ENCODE assay signal across 8 cellular contexts in the genomic region with DNA sequence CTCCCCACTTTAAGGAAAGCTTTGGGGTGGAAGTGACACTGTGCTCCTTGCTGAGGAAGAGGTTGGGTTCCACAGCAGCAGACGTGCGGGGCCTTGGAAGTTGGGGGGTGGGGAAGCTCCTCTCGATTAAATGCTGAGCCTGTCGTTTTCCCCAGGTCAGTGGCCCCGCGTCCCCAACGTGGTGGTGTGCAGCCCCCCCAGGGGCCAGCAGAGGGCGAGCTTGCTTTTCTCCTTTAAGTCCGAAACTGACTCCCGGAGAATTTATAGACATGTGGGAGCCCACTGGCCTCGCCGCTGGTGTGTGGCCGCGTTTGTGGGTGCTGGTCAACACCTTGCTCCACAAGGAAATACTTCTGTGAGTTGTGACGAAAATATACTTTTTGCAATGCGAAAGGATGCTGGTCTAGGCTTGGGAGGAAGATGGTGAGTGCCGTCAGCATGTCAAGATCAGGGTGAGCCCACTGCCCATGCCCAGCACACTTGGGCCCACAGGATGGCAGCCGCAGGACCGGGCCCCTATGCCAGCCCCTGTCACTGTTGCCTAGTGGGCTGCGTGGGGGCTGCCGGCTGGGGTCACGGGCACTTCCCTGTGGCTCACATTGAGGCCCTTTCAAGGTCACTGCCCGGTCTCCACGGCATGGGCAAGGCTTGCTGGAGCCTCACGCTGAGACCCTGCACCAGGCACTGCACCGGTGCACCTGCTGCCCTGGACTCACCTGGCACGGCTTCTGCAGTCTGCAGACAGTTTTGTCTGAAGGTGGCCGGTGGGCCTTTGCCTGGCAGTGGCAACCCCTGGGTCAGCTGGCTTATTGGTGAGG. TPM values are rescaled to one million over a fixed set of nuclear protein-coding genes. Genes with fewer than 3 reads are reported as not detected.
DNase-seq lines count a peak whose midpoint lies in the region; ATAC-seq and TF ChIP-seq lines count a peak whose summit lies in the region.

No MANE protein-coding gene starts in this region.

- no peaks in the 10 kb centered on the region for H3K36me3 ChIP-seq in MM.1S (replicated peaks; ENCODE audit: insufficient read depth, low read length)
- peaks cover 12 to 55% of the 10 kb centered on the region in 2 donors for H3K36me3 ChIP-seq in neuronal stem cell (replicated peaks in 1 of 2; ENCODE audit: control insufficient read depth in 2 of 2, insufficient read depth in 2 of 2, low read length in 2 of 2)

- H2BK12ac ChIP-seq in neuronal stem cell (ENCODE audit: low read length), result no peak overlapping the region

- H3K9me3 ChIP-seq in MM.1S (replicated peaks; ENCODE audit: insufficient read depth, low read length) (no peaks in the 10 kb centered on the region), neuronal stem cell (replicated peaks in 1 of 2; ENCODE audit: control insufficient read depth in 2 of 2, insufficient read depth in 1 of 2, low read depth in 1 of 2, low read length in 2 of 2) (no peaks in the 10 kb centered on the region)

- H3K36me3 Mint-ChIP-seq in activated T-helper 17 cell treated with anti-CD3 and anti-CD28 coated beads, Interleukin-2, amount 50 U/mL, for 72 hours (ENCODE audit: low read depth), result no peaks in the 10 kb centered on the region

- ATAC-seq in activated T-helper 17 cell treated with anti-CD3 and anti-CD28 coated beads, Interleukin-2, amount 50 U/mL, for 72 hours (replicated peaks), result no peak

- H3K9me3 Mint-ChIP-seq in activated T-helper 17 cell treated with anti-CD3 and anti-CD28 coated beads, Interleukin-2, amount 50 U/mL, for 72 hours, result no peaks in the 10 kb centered on the region

- no peak overlapping the region for H3K9ac ChIP-seq in MM.1S (ENCODE audit: low read length)
- no peak overlapping the region for H3K9ac ChIP-seq in neuronal stem cell (ENCODE audit: low read depth, low read length, poor library complexity)

- no peak overlapping the region for H3K27ac Mint-ChIP-seq in activated T-helper 17 cell treated with anti-CD3 and anti-CD28 coated beads, Interleukin-2, amount 50 U/mL, for 72 hours

- peak; percentile 47 for TF ChIP-seq CTCF in MM.1S (IDR thresholded peaks at IDR 0.05; ENCODE audit: low read length)

- H2BK15ac ChIP-seq in neuronal stem cell (ENCODE audit: low read length), result no peak overlapping the region

- DNase-seq in NCI-H2171 treated with DMSO at 0.1 percent for 48 hours (lab: John Stamatoyannopoulos, UW) (peak; percentile 1), NCI-H2171 (lab: John Stamatoyannopoulos, UW) (no peak), MM.1S (no peak), fibroblast of gingiva (ENCODE audit: low read depth) (peak; percentile 34), neuronal stem cell (ENCODE audit: low spot score) (peak; percentile 63), OCI-M2 (lab: John Stamatoyannopoulos, UW; ENCODE audit: unreplicated experiment) (no peak)
- peak; percentile 76 for DNase-seq in activated CD8-positive, alpha-beta memory T cell treated with anti-CD3 and anti-CD28 coated beads for 24 hours

- H3K27me3 ChIP-seq in MM.1S (replicated peaks; ENCODE audit: insufficient read depth, low read length) (no peaks in the 10 kb centered on the region), neuronal stem cell (ENCODE audit: control insufficient read depth in 3 of 3, insufficient read depth in 3 of 3, low read depth in 1 of 3, low read length in 3 of 3) (no peaks in the 10 kb centered on the region)

- H3K27me3 Mint-ChIP-seq in activated T-helper 17 cell treated with anti-CD3 and anti-CD28 coated beads, Interleukin-2, amount 50 U/mL, for 72 hours, result no peaks in the 10 kb centered on the region

- H2AK5ac ChIP-seq in neuronal stem cell (ENCODE audit: low read depth, low read length), result no peak overlapping the region

- H3K79me1 ChIP-seq in neuronal stem cell (ENCODE audit: low read depth, low read length), result peaks cover 9% of the 10 kb centered on the region

- no peak overlapping the region for H3K14ac ChIP-seq in neuronal stem cell (ENCODE audit: low read length)

- H3K4me2 ChIP-seq in MM.1S (ENCODE audit: low read depth, low read length) (no peak overlapping the region), neuronal stem cell (ENCODE audit: insufficient read depth, low read length, poor library complexity, severe bottlenecking) (no peak overlapping the region)

- H2BK120ac ChIP-seq in neuronal stem cell (ENCODE audit: low read depth, low read length), result no peak overlapping the region

- H3K23ac ChIP-seq in neuronal stem cell (ENCODE audit: low read depth, low read length, poor library complexity), result peak overlapping the region; percentile 37

- peaks cover 5% of the 10 kb centered on the region for H3K4me1 Mint-ChIP-seq in activated T-helper 17 cell treated with anti-CD3 and anti-CD28 coated beads, Interleukin-2, amount 50 U/mL, for 72 hours

- no peaks in the 10 kb centered on the region for H3K79me2 ChIP-seq in MM.1S (ENCODE audit: low read length)

- no peak overlapping the region for H3K4me3 Mint-ChIP-seq in activated T-helper 17 cell treated with anti-CD3 and anti-CD28 coated beads, Interleukin-2, amount 50 U/mL, for 72 hours

- H4K91ac ChIP-seq in neuronal stem cell (ENCODE audit: low read depth, low read length, poor library complexity), result no peak overlapping the region

- no peak overlapping the region for H3K4me3 ChIP-seq in MM.1S (ENCODE audit: low read length)
- no peak overlapping the region for H3K4me3 ChIP-seq in neuronal stem cell (ENCODE audit: low read length in 2 of 2)

- H3F3A ChIP-seq in MM.1S (ENCODE audit: insufficient read depth, low read length), result no peaks in the 10 kb centered on the region

- H3K4me1 ChIP-seq in MM.1S (ENCODE audit: low read length) (no peaks in the 10 kb centered on the region; the same call in 1 of the 2 replicates), neuronal stem cell (ENCODE audit: control insufficient read depth in 2 of 2, insufficient read depth in 1 of 2, low read depth in 1 of 2, low read length in 2 of 2) (no peaks in the 10 kb centered on the region)

- peak overlapping the region; percentile 75 for H2BK5ac ChIP-seq in neuronal stem cell (ENCODE audit: low read length)

- H3K4ac ChIP-seq in neuronal stem cell (ENCODE audit: low read length), result no peak overlapping the region

- H2AFZ ChIP-seq in MM.1S (ENCODE audit: low read length) (no peak overlapping the region), neuronal stem cell (ENCODE audit: low read length) (no peak overlapping the region)

- H3K27ac ChIP-seq in MM.1S (ENCODE audit: low read length), result no peak overlapping the region
- H3K27ac ChIP-seq in neuronal stem cell (replicated peaks; ENCODE audit: low read length), result no peak overlapping the region

- H4K20me1 ChIP-seq in MM.1S (ENCODE audit: insufficient read depth, low read length), result no peaks in the 10 kb centered on the region

- WGBS in neuronal stem cell (ENCODE audit: extremely low coverage in 2 of 2, insufficient read length in 2 of 2, insufficient replicate concordance in 1 of 2), 2 donors, result no CpG with 5 or more reads among the region's 28 CpGs

- no peak overlapping the region for H4K8ac ChIP-seq in neuronal stem cell (ENCODE audit: low read depth, low read length)

- H3K9me2 ChIP-seq in MM.1S (replicated peaks; ENCODE audit: insufficient read depth, low read length), result no peaks in the 10 kb centered on the region

- no peak overlapping the region for H3K18ac ChIP-seq in neuronal stem cell (ENCODE audit: low read length)

RNA-seq across cellular contexts. Expression of a gene that starts 9.4 kb away (rescaled TPM):
- 8.6 TPM for polyA plus RNA-seq in neuronal stem cell (2013, experiment 1 of 2)
- 8.7 TPM for polyA plus RNA-seq in neuronal stem cell (2013, experiment 2 of 2)
- 10 to 100 TPM; 15.8 to 22.3 TPM for total RNA-seq in activated T-helper 17 cell treated with anti-CD3 and anti-CD28 coated beads, Interleukin-2, amount 50 U/mL, for 72 hours

RNA-seq across cellular contexts. Expression of a gene that starts 49.9 kb away (rescaled TPM):
- polyA plus RNA-seq in neuronal stem cell (2013, experiment 1 of 2), result not detected
- polyA plus RNA-seq in neuronal stem cell (2013, experiment 2 of 2), result not detected
- total RNA-seq in activated T-helper 17 cell treated with anti-CD3 and anti-CD28 coated beads, Interleukin-2, amount 50 U/mL, for 72 hours, result not detected

Comparison
In these comparisons a context has a peak if more than half of its experiments do, and no peak if none do; other contexts are left out.
1. DNase-seq: peak in NCI-H2171 treated with DMSO at 0.1 percent for 48 hours (single experiment), activated CD8-positive, alpha-beta memory T cell treated with anti-CD3 and anti-CD28 coated beads for 24 hours (single experiment), fibroblast of gingiva (single experiment) and neuronal stem cell (single experiment); none in NCI-H2171 (single experiment), MM.1S (single experiment) and OCI-M2 (single experiment).